Comparison of ENCODE assay signal across 1 cellular context in genomic region chr3:52533623-52534280, GRCh38.
TF ChIP-seq lines count a peak whose summit lies in the region.

NT5DC2 (minus strand) TSS chr3:52533857; CDS start chr3:52533737, 120 bp downstream.

TF ChIP-seq in HepG2, 621 proteins besides CTCF, POLR2A, EP300 and RAD21 (continues in another document):
- no peak for TF ChIP-seq ZNF672 (CRISPR knock-in tag; IDR thresholded peaks at IDR 0.05)
- TF ChIP-seq SRF (IDR thresholded peaks at IDR 0.05; ENCODE audit: low read depth, low read length) = no peak
- 0 out of 4 replicates have a peak, but pooled peaks of 1 of the 2 experiments have one; percentile 31 for TF ChIP-seq ATF4 (CRISPR knock-in tag; IDR thresholded peaks at IDR 0.05)
- peak; percentile 13; the same call in 1 of the 2 replicates for TF ChIP-seq ZNF609 (CRISPR knock-in tag; IDR thresholded peaks at IDR 0.05; ENCODE audit: borderline replicate concordance)
- no peak for TF ChIP-seq PITX1 (CRISPR knock-in tag; IDR thresholded peaks at IDR 0.05)
- TF ChIP-seq ZNF660 (CRISPR knock-in tag; IDR thresholded peaks at IDR 0.05; ENCODE audit: borderline replicate concordance, low read depth) = no peak
- no peak for TF ChIP-seq MLX (CRISPR knock-in tag; IDR thresholded peaks at IDR 0.05)
- TF ChIP-seq ZNF639 (CRISPR knock-in tag; conservative IDR thresholded peaks at IDR 0.05) = no peak
- no peak for TF ChIP-seq CBX5 (CRISPR knock-in tag; IDR thresholded peaks at IDR 0.05; ENCODE audit: borderline replicate concordance)
- TF ChIP-seq JUNB (CRISPR knock-in tag; IDR thresholded peaks at IDR 0.05; ENCODE audit: borderline replicate concordance) = no peak
- no peak for TF ChIP-seq TFAP4 (IDR thresholded peaks at IDR 0.05; ENCODE audit: borderline replicate concordance, low read depth)
- no peak for TF ChIP-seq NFE2 (CRISPR knock-in tag; IDR thresholded peaks at IDR 0.05)
- no peak for TF ChIP-seq PRPF4 (IDR thresholded peaks at IDR 0.05; ENCODE audit: low read depth, low read length, poor library complexity, severe bottlenecking)
- TF ChIP-seq IKZF5 (CRISPR knock-in tag; IDR thresholded peaks at IDR 0.05) = no peak
- TF ChIP-seq PREB (CRISPR knock-in tag; IDR thresholded peaks at IDR 0.05) = no peak
- 0 out of 4 replicates have a peak, but pooled peaks of 1 of the 2 experiments have one; percentile 18 for TF ChIP-seq NR2F1 (CRISPR knock-in tag; IDR thresholded peaks at IDR 0.05)
- no peak for TF ChIP-seq THAP8 (CRISPR knock-in tag; IDR thresholded peaks at IDR 0.05; ENCODE audit: borderline replicate concordance)
- no peak for TF ChIP-seq AFF4 (CRISPR knock-in tag; IDR thresholded peaks at IDR 0.05)
- TF ChIP-seq ZNF44 (CRISPR knock-in tag; IDR thresholded peaks at IDR 0.05) = no peak
- TF ChIP-seq FOXA3 (CRISPR knock-in tag; IDR thresholded peaks at IDR 0.05) = no peak
- no peak for TF ChIP-seq SOX5 (CRISPR knock-in tag; IDR thresholded peaks at IDR 0.05; ENCODE audit: borderline replicate concordance)
- 0 out of 2 replicates have a peak, but pooled peaks have one; percentile 82 for TF ChIP-seq ZNF30 (CRISPR knock-in tag; IDR thresholded peaks at IDR 0.05)
- TF ChIP-seq TFE3 (CRISPR knock-in tag; IDR thresholded peaks at IDR 0.05) = no peak
- no peak for TF ChIP-seq ZFP62 (CRISPR knock-in tag; IDR thresholded peaks at IDR 0.05)
- no peak for TF ChIP-seq CEBPB (IDR thresholded peaks at IDR 0.05; ENCODE audit: borderline replicate concordance, low read depth, low read length)
- no peak for TF ChIP-seq ZNF597 (CRISPR knock-in tag; IDR thresholded peaks at IDR 0.05)
- no peak for TF ChIP-seq MED13 (CRISPR knock-in tag; IDR thresholded peaks at IDR 0.05)
- no peak for TF ChIP-seq ZNF816 (CRISPR knock-in tag; IDR thresholded peaks at IDR 0.05; ENCODE audit: borderline replicate concordance)
- TF ChIP-seq ZBTB33 (CRISPR knock-in tag; IDR thresholded peaks at IDR 0.05) = no peak
- TF ChIP-seq RFX5 (IDR thresholded peaks at IDR 0.05; ENCODE audit: low read depth, low read length) = no peak
- TF ChIP-seq ZFX (CRISPR knock-in tag; IDR thresholded peaks at IDR 0.05; ENCODE audit: low read depth) = no peak
- TF ChIP-seq ZBTB39 (CRISPR knock-in tag; IDR thresholded peaks at IDR 0.05) = no peak
